13 cellular contexts compared by ENCODE assay signal in the genomic region with DNA sequence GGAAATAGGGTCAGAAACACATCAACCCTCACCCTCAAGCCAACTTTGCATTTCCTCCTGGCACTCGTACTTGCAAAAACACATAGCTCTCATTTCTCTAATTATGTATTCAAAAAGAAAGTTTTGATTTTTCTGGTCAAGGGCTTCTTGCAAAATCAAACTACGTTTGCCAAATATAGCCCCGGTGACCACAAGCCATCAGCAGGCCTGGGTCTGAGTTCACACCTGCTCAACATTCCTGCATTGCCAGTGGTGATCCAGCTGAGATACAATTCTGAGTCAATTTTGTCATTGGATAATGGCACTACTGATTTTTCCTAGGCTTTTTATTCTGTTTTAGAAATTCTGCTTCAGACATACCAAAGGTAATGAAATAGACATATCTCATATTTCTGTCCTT. TPM values are rescaled to one million over a fixed set of nuclear protein-coding genes. Genes with fewer than 3 reads are reported as not detected.
"Had no signal": no experiment of that assay in that cellular context is flagged by ENCODE, and none has a peak within 500 bp of the region (broad histone marks: within the 10 kb centered on the region; RNA-seq: fewer than 3 reads in every experiment).

No MANE protein-coding gene starts in this region.

- H3K4me1 ChIP-seq: adrenal gland had no signal

- H3K27ac ChIP-seq: adrenal gland, brain microvascular endothelial cell, skin epidermis had no signal

- H3K9me3 ChIP-seq: adrenal gland, esophagus muscularis mucosa had no signal

- DNase-seq: activated CD4-positive, alpha-beta T cell treated with anti-CD3 and anti-CD28 coated beads, Interleukin-2, amount 50 U/mL, for 1 hour; activated naive CD4-positive, alpha-beta T cell treated with anti-CD3 and anti-CD28 coated beads, Interleukin-2, amount 50 U/mL, for 16 hours; activated T-cell treated with anti-CD3 and anti-CD28 coated beads for 4 hours; adrenal gland; glutamatergic neuron; trophoblast cell had no signal

- H3K36me3 ChIP-seq: adrenal gland, brain microvascular endothelial cell, esophagus muscularis mucosa had no signal

- H3K27me3 ChIP-seq: adrenal gland, brain microvascular endothelial cell, dorsolateral prefrontal cortex, esophagus muscularis mucosa had no signal

- H3K4me3 ChIP-seq: adrenal gland, dorsolateral prefrontal cortex, esophagus muscularis mucosa, skin epidermis had no signal

RNA-seq across cellular contexts. Expression of a gene that starts 10.7 kb away (rescaled TPM):
- total RNA-seq: activated CD8-positive, alpha-beta memory T cell treated with anti-CD3 and anti-CD28 coated beads for 36 hours; activated T-helper 2 cell treated with anti-CD3 and anti-CD28 coated beads, Interferon-gamma antibody, Interleukin-2, Interleukin-4, amounts not matched to agents 10 μg/mL and 5 μg/mL and 100 μg/mL, durations not matched to agents 14 hours and 24 hours and 36 hours; T-helper 1 cell treated with Interleukin-12 subunit alpha and Interleukin-12 subunit beta and Interleukin-4 antibody, amounts not matched to agents 30 ng/mL and 1 ng/mL, for 36 hours had no signal

RNA-seq across cellular contexts. Expression of a gene that starts 59.8 kb away (rescaled TPM):
- total RNA-seq: activated CD8-positive, alpha-beta memory T cell treated with anti-CD3 and anti-CD28 coated beads for 36 hours; activated T-helper 2 cell treated with anti-CD3 and anti-CD28 coated beads, Interferon-gamma antibody, Interleukin-2, Interleukin-4, amounts not matched to agents 10 μg/mL and 5 μg/mL and 100 μg/mL, durations not matched to agents 14 hours and 24 hours and 36 hours; T-helper 1 cell treated with Interleukin-12 subunit alpha and Interleukin-12 subunit beta and Interleukin-4 antibody, amounts not matched to agents 30 ng/mL and 1 ng/mL, for 36 hours had no signal
